8 cellular contexts compared by ENCODE assay signal in genomic region chr22:44550666-44551491, GRCh38. TPM values are rescaled to one million over a fixed set of nuclear protein-coding genes. Genes with fewer than 3 reads are reported as not detected.
A peak's percentile ranks its signal among the peaks of the same experiment; 100 is the strongest.
DNase-seq lines count a peak whose midpoint lies in the region; ATAC-seq and TF ChIP-seq lines count a peak whose summit lies in the region.

No MANE protein-coding gene starts in this region.

- no peaks in the 10 kb centered on the region for H3K4me1 ChIP-seq in effector memory CD4-positive, alpha-beta T cell (ENCODE audit: control insufficient read depth, insufficient read depth, low read length, poor library complexity, severe bottlenecking)

- H3K36me3 Mint-ChIP-seq in activated naive CD4-positive, alpha-beta T cell treated with anti-CD3 and anti-CD28 coated beads for 36 hours (ENCODE audit: low read depth) = no peaks in the 10 kb centered on the region
- no peaks in the 10 kb centered on the region for H3K36me3 Mint-ChIP-seq in activated CD8-positive, alpha-beta T cell treated with anti-CD3 and anti-CD28 coated beads for 36 hours (ENCODE audit: low read depth)

- H3K4me3 ChIP-seq in effector memory CD4-positive, alpha-beta T cell (ENCODE audit: insufficient read depth, low read depth, low read length, poor library complexity, severe bottlenecking) = no peak overlapping the region

- H3K27me3 Mint-ChIP-seq in activated naive CD4-positive, alpha-beta T cell treated with anti-CD3 and anti-CD28 coated beads for 36 hours (ENCODE audit: low read depth) = peaks cover 8% of the 10 kb centered on the region
- H3K27me3 Mint-ChIP-seq in activated CD8-positive, alpha-beta T cell treated with anti-CD3 and anti-CD28 coated beads for 36 hours = peaks cover 5% of the 10 kb centered on the region

- H3K4me3 Mint-ChIP-seq in activated naive CD4-positive, alpha-beta T cell treated with anti-CD3 and anti-CD28 coated beads for 36 hours = no peak overlapping the region
- H3K4me3 Mint-ChIP-seq in activated CD8-positive, alpha-beta T cell treated with anti-CD3 and anti-CD28 coated beads for 36 hours = no peak overlapping the region

- peak; percentile 100 for ATAC-seq in activated CD8-positive, alpha-beta T cell treated with anti-CD3 and anti-CD28 coated beads for 36 hours
- ATAC-seq in left ventricle myocardium superior = peak; percentile 94
- no peak for ATAC-seq in GM21447 (IDR thresholded peaks at IDR 0.05; ENCODE audit: unreplicated experiment)
- ATAC-seq in GM18861 (IDR thresholded peaks at IDR 0.05; ENCODE audit: unreplicated experiment) = no peak

- H3K9me3 Mint-ChIP-seq in activated naive CD4-positive, alpha-beta T cell treated with anti-CD3 and anti-CD28 coated beads for 36 hours = no peaks in the 10 kb centered on the region
- H3K9me3 Mint-ChIP-seq in activated CD8-positive, alpha-beta T cell treated with anti-CD3 and anti-CD28 coated beads for 36 hours = no peaks in the 10 kb centered on the region

- CTCF ChIA-PET in activated naive CD4-positive, alpha-beta T cell treated with anti-CD3 and anti-CD28 coated beads for 36 hours (lab: Charles Lee) = interaction anchor here (1.1 kb wide), 1 partner anchor 12 kb away, joined by 5 read pairs; no protein-coding TSS in a partner anchor
- CTCF ChIA-PET in activated CD8-positive, alpha-beta T cell treated with anti-CD3 and anti-CD28 coated beads for 36 hours (lab: Charles Lee) = interaction anchor here (2.0 to 2.1 kb wide), 2 partner anchors 16 to 76 kb away, joined by 5 read pairs; no protein-coding TSS in a partner anchor

- H3K27ac ChIP-seq in effector memory CD4-positive, alpha-beta T cell (ENCODE audit: insufficient read depth, low read length, poor library complexity, severe bottlenecking) = no peak overlapping the region

- no peaks in the 10 kb centered on the region for H3K27me3 ChIP-seq in effector memory CD4-positive, alpha-beta T cell (replicated peaks; ENCODE audit: control insufficient read depth, insufficient read depth, low read length, poor library complexity, severe bottlenecking)

- intact Hi-C loops in activated naive CD4-positive, alpha-beta T cell treated with anti-CD3 and anti-CD28 coated beads for 36 hours (cut with micrococcal nuclease) = loop anchor here (1.0 kb wide), 1 partner anchor 96 kb away; no protein-coding TSS in a partner anchor
- intact Hi-C loops in activated CD8-positive, alpha-beta T cell treated with anti-CD3 and anti-CD28 coated beads for 36 hours (cut with micrococcal nuclease) = no loop called here
- intact Hi-C loops in left ventricle myocardium superior (cut with micrococcal nuclease) = no loop called here

- peaks cover 9% of the 10 kb centered on the region for H3K4me1 Mint-ChIP-seq in activated naive CD4-positive, alpha-beta T cell treated with anti-CD3 and anti-CD28 coated beads for 36 hours (ENCODE audit: low read depth)
- peaks cover 9% of the 10 kb centered on the region for H3K4me1 Mint-ChIP-seq in activated CD8-positive, alpha-beta T cell treated with anti-CD3 and anti-CD28 coated beads for 36 hours (ENCODE audit: low read depth)

- DNase-seq in activated naive CD4-positive, alpha-beta T cell treated with anti-CD3 and anti-CD28 coated beads for 36 hours = peak; percentile 72
- no peak for DNase-seq in activated naive CD4-positive, alpha-beta T cell treated with anti-CD3 and anti-CD28 coated beads, Interleukin-2, amount 50 U/mL, for 16 hours
- peak; percentile 76 for DNase-seq in activated CD8-positive, alpha-beta T cell treated with anti-CD3 and anti-CD28 coated beads for 36 hours
- peak; percentile 82 for DNase-seq in left ventricle myocardium superior
- DNase-seq in stimulated activated CD8-positive, alpha-beta memory T cell treated with anti-CD3 and anti-CD28 coated beads, Interleukin-4, amount 100 ng/mL, for 48 hours = peak; percentile 37
- no peak for DNase-seq in effector memory CD4-positive, alpha-beta T cell

- TF ChIP-seq CTCF in activated CD8-positive, alpha-beta T cell treated with anti-CD3 and anti-CD28 coated beads for 36 hours (IDR thresholded peaks at IDR 0.05) = no peak

- H3K9me3 ChIP-seq in effector memory CD4-positive, alpha-beta T cell (ENCODE audit: control insufficient read depth, low read length) = no peaks in the 10 kb centered on the region

- no peaks in the 10 kb centered on the region for H3K36me3 ChIP-seq in effector memory CD4-positive, alpha-beta T cell (ENCODE audit: control insufficient read depth, insufficient read depth, low read length)

- POLR2A ChIA-PET in activated CD8-positive, alpha-beta T cell treated with anti-CD3 and anti-CD28 coated beads for 36 hours (lab: Charles Lee) = no interaction called here

- H3K27ac Mint-ChIP-seq in activated naive CD4-positive, alpha-beta T cell treated with anti-CD3 and anti-CD28 coated beads for 36 hours = peak overlapping the region; percentile 28
- peak overlapping the region; percentile 62 for H3K27ac Mint-ChIP-seq in activated CD8-positive, alpha-beta T cell treated with anti-CD3 and anti-CD28 coated beads for 36 hours

RNA-seq across cellular contexts. Expression of gene RTL6, which starts 52.8 kb away (rescaled TPM):
- 1 to 10 TPM; 4.5 to 5.1 TPM for total RNA-seq in activated naive CD4-positive, alpha-beta T cell treated with anti-CD3 and anti-CD28 coated beads for 36 hours
- total RNA-seq in activated CD8-positive, alpha-beta T cell treated with anti-CD3 and anti-CD28 coated beads for 36 hours = 1 to 10 TPM; 5.7 to 6.1 TPM
- 24.7 TPM for total RNA-seq in left ventricle myocardium superior

Comparison
In these comparisons a context has a peak if more than half of its experiments do, and no peak if none do; other contexts are left out.
1. DNase-seq: peak in activated naive CD4-positive, alpha-beta T cell treated with anti-CD3 and anti-CD28 coated beads for 36 hours (single experiment), activated CD8-positive, alpha-beta T cell treated with anti-CD3 and anti-CD28 coated beads for 36 hours (single experiment), left ventricle myocardium superior (single experiment) and stimulated activated CD8-positive, alpha-beta memory T cell treated with anti-CD3 and anti-CD28 coated beads, Interleukin-4, amount 100 ng/mL, for 48 hours (single experiment); none in activated naive CD4-positive, alpha-beta T cell treated with anti-CD3 and anti-CD28 coated beads, Interleukin-2, amount 50 U/mL, for 16 hours (single experiment) and effector memory CD4-positive, alpha-beta T cell (0 of 3).
2. ATAC-seq: peak in activated CD8-positive, alpha-beta T cell treated with anti-CD3 and anti-CD28 coated beads for 36 hours (single experiment) and left ventricle myocardium superior (single experiment); none in GM21447 (single experiment) and GM18861 (single experiment).